6 cellular contexts compared by ENCODE assay signal in the genomic region with DNA sequence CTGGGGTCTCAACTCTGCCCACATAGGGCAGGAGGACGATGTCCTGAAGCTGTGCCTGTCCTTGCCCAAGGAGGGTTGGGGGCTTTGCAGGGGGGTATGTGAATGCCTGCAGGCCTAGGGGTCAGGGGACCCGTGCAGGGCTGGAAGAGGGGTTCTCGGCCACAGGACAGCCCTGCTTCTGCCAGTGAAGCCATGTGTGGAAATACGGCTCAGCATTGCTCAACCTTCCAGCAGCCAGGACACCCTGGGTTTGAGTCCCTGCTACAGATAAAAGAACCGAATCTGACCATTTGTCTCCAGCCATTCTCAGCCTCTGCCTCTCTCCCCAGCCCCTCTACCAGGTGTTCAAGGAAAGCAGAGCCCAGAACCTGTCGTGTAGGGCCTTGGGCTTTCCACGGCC.
DNase-seq lines count a peak whose midpoint lies in the region; ATAC-seq and TF ChIP-seq lines count a peak whose summit lies in the region.
"Not testable (repeated sequence)": the region's sequence is repeated elsewhere in the genome, so short reads cannot be mapped to it uniquely, and the experiment has no call there.

No MANE protein-coding gene starts in this region.

- H3K4me2 ChIP-seq in BLaER1 treated with 17β-estradiol and CSF1 and Interleukin-3, amounts not matched to agents 10 nM and 100 nM: peak overlapping the region in 8 of 11 experiments; percentile 35 to 68 (median 55); a peak in 16 of 22 replicates
- H3K4me2 ChIP-seq in PC-3 (ENCODE audit: low read length): not testable (repeated sequence)

- not testable (repeated sequence) for TF ChIP-seq CTCF in PC-3 (conservative IDR thresholded peaks at IDR 0.05; ENCODE audit: low read depth, low read length); RWPE2 (IDR thresholded peaks at IDR 0.05; ENCODE audit: poor library complexity, severe bottlenecking); body of pancreas (IDR thresholded peaks at IDR 0.05); sigmoid colon (IDR thresholded peaks at IDR 0.05)

- DNase-seq in PC-3; RWPE2 (ENCODE audit: low spot score); body of pancreas; Right ventricle myocardium inferior (ENCODE audit: missing footprints): not testable (repeated sequence)
- DNase-seq in sigmoid colon: peak; percentile 26

- not testable (repeated sequence) for TF ChIP-seq EP300 in sigmoid colon (IDR thresholded peaks at IDR 0.05)

- not testable (repeated sequence) for H3K9ac ChIP-seq in BLaER1 treated with 17β-estradiol and CSF1 and Interleukin-3, amounts not matched to agents 10 nM and 100 nM; PC-3 (ENCODE audit: low read length)

- ATAC-seq in PC-3; RWPE2 (ENCODE audit: low read depth): not testable (repeated sequence)
- ATAC-seq in body of pancreas (peak; percentile 6), Right ventricle myocardium inferior (peak; percentile 16)

- H3K27ac ChIP-seq in BLaER1 treated with 17β-estradiol and CSF1 and Interleukin-3, amounts not matched to agents 10 nM and 100 nM; body of pancreas; sigmoid colon: not testable (repeated sequence)
- peak overlapping the region; percentile 83 for H3K27ac ChIP-seq in PC-3 (ENCODE audit: low read length)
- peak overlapping the region; percentile 36 for H3K27ac ChIP-seq in RWPE2 (ENCODE audit: poor library complexity, severe bottlenecking)

- H3K9me3 ChIP-seq in BLaER1 treated with 17β-estradiol and CSF1 and Interleukin-3, amounts not matched to agents 10 nM and 100 nM (replicated peaks in 1 of 11); PC-3 (ENCODE audit: low read length); RWPE2 (ENCODE audit: severe bottlenecking); body of pancreas; sigmoid colon: not testable (repeated sequence)

- TF ChIP-seq POLR2A in body of pancreas (IDR thresholded peaks at IDR 0.05); sigmoid colon (IDR thresholded peaks at IDR 0.05): not testable (repeated sequence)

- not testable (repeated sequence) for H3K4me3 ChIP-seq in BLaER1 treated with 17β-estradiol and CSF1 and Interleukin-3, amounts not matched to agents 10 nM and 100 nM; PC-3 (ENCODE audit: low read length); RWPE2 (ENCODE audit: severe bottlenecking); body of pancreas; sigmoid colon

- H3F3A ChIP-seq in PC-3 (ENCODE audit: low read length, unreplicated experiment): not testable (repeated sequence)

- H2AFZ ChIP-seq in PC-3 (ENCODE audit: low read length): not testable (repeated sequence)

- H3K79me2 ChIP-seq in PC-3 (ENCODE audit: low read length): not testable (repeated sequence)

- POLR2A ChIA-PET in PC-3 (lab: Charles Lee; ENCODE audit: unreplicated experiment): not testable (repeated sequence)

- WGBS in body of pancreas, 2 donors: 25 to 54% methylated on average over 4 to 7 of the region's 7 CpGs
- 72 to 85% methylated on average over 7 of the region's 7 CpGs for WGBS in sigmoid colon, 2 donors

- not testable (repeated sequence) for H4K20me1 ChIP-seq in BLaER1 treated with 17β-estradiol and CSF1 and Interleukin-3, amounts not matched to agents 10 nM and 100 nM; PC-3 (ENCODE audit: low read length)

- H3K36me3 ChIP-seq in BLaER1 treated with 17β-estradiol and CSF1 and Interleukin-3, amounts not matched to agents 10 nM and 100 nM; PC-3 (ENCODE audit: low read depth, low read length); RWPE2 (ENCODE audit: low read depth); body of pancreas (replicated peaks in 1 of 2; ENCODE audit: insufficient read depth in 1 of 2, low read depth in 2 of 2); sigmoid colon: not testable (repeated sequence)

- not testable (repeated sequence) for H3K9me2 ChIP-seq in PC-3 (replicated peaks; ENCODE audit: low read length)

- BruUV-seq in PC-3 (replicated peaks; lab: Mats Ljungman, UMichigan): not testable (repeated sequence)

- intact Hi-C loops in PC-3 (cut with micrococcal nuclease): loop anchor here (5.0 to 10.0 kb wide), 2 partner anchors 65 to 448 kb away; no protein-coding TSS in a partner anchor
- intact Hi-C loops in body of pancreas (cut with DNase I); Right ventricle myocardium inferior (cut with DNase I); sigmoid colon (cut with DNase I): not testable (repeated sequence)

- peaks cover 17 to 51% (median 42%) of the 10 kb centered on the region in 10 experiments for H3K4me1 ChIP-seq in BLaER1 treated with 17β-estradiol and CSF1 and Interleukin-3, amounts not matched to agents 10 nM and 100 nM
- H3K4me1 ChIP-seq in PC-3 (ENCODE audit: insufficient read depth, low read length): peaks cover 57% of the 10 kb centered on the region
- H3K4me1 ChIP-seq in RWPE2 (ENCODE audit: insufficient read depth, poor library complexity, severe bottlenecking): peaks cover 42% of the 10 kb centered on the region
- not testable (repeated sequence) for H3K4me1 ChIP-seq in body of pancreas, sigmoid colon

- CTCF ChIA-PET in PC-3 (lab: Charles Lee): not testable (repeated sequence)

- H3K27me3 ChIP-seq in BLaER1 treated with 17β-estradiol and CSF1 and Interleukin-3, amounts not matched to agents 10 nM and 100 nM; PC-3 (ENCODE audit: low read length); RWPE2 (ENCODE audit: insufficient read depth, poor library complexity, severe bottlenecking); body of pancreas; sigmoid colon: not testable (repeated sequence)
